In genomic region chr19:10027158-10027997, GRCh38 we compare ENCODE assay signal across 1 cellular context.
TF ChIP-seq lines count a peak whose summit lies in the region.

No MANE protein-coding gene starts in this region.

TF ChIP-seq in K562, 482 proteins besides CTCF, POLR2A, EP300 and RAD21 (continued from another document and continues in another):
- TF ChIP-seq PCBP1 (IDR thresholded peaks at IDR 0.05; ENCODE audit: low read depth, low read length, poor library complexity, severe bottlenecking), result no peak
- no peak for TF ChIP-seq BMI1 (IDR thresholded peaks at IDR 0.05; ENCODE audit: low read length)
- no peak for TF ChIP-seq KLF1 (tag; IDR thresholded peaks at IDR 0.05)
- no peak for TF ChIP-seq GTF3C2 (IDR thresholded peaks at IDR 0.05; ENCODE audit: borderline replicate concordance, extremely low read depth, insufficient read length)
- no peak for TF ChIP-seq PATZ1 (CRISPR knock-in tag; IDR thresholded peaks at IDR 0.05; ENCODE audit: borderline replicate concordance)
- no peak for TF ChIP-seq KAT2B (IDR thresholded peaks at IDR 0.05; ENCODE audit: low read depth, low read length)
- no peak for TF ChIP-seq ZNF184 (CRISPR knock-in tag; IDR thresholded peaks at IDR 0.05)
- TF ChIP-seq BCLAF1 (IDR thresholded peaks at IDR 0.05; ENCODE audit: borderline replicate concordance in 1 of 2, control insufficient read depth in 1 of 2, low read depth in 2 of 2, low read length in 1 of 2), result no peak
- 0 out of 2 replicates have a peak, but pooled peaks have one; percentile 16 for TF ChIP-seq EGR1 (conservative IDR thresholded peaks at IDR 0.05)
- no peak for TF ChIP-seq ZNF717 (CRISPR knock-in tag; IDR thresholded peaks at IDR 0.05)
- no peak for TF ChIP-seq CHAMP1 (IDR thresholded peaks at IDR 0.05)
- no peak for TF ChIP-seq TAL1 (IDR thresholded peaks at IDR 0.05)
- peak; percentile 51; the same call in 1 of the 2 replicates for TF ChIP-seq GABPB1 (CRISPR knock-in tag; IDR thresholded peaks at IDR 0.05)
- no peak for TF ChIP-seq ZNF507 (tag; conservative IDR thresholded peaks at IDR 0.05)
- no peak for TF ChIP-seq RBM39 (optimal IDR thresholded peaks at IDR 0.05; ENCODE audit: low read depth, low read length)
- TF ChIP-seq HNRNPL (IDR thresholded peaks at IDR 0.05; ENCODE audit: low read depth, low read length), result no peak
- TF ChIP-seq POU5F1 (IDR thresholded peaks at IDR 0.05; ENCODE audit: borderline replicate concordance, low read depth, low read length, partially characterized antibody), result no peak
- TF ChIP-seq CEBPZ (IDR thresholded peaks at IDR 0.05; ENCODE audit: borderline replicate concordance, low read depth, low read length), result no peak
- no peak for TF ChIP-seq SPI1 (IDR thresholded peaks at IDR 0.05; ENCODE audit: borderline replicate concordance, low read depth, low read length)
- no peak for TF ChIP-seq ZSCAN29 (IDR thresholded peaks at IDR 0.05)
- TF ChIP-seq ZNF830 (CRISPR knock-in tag; IDR thresholded peaks at IDR 0.05), result no peak
- no peak for TF ChIP-seq MTA1 (IDR thresholded peaks at IDR 0.05; ENCODE audit: borderline replicate concordance)
- TF ChIP-seq FUS (optimal IDR thresholded peaks at IDR 0.05; ENCODE audit: low read depth, low read length), result no peak
- peak; percentile 47; the same call in 1 of the 2 replicates for TF ChIP-seq E2F1 (CRISPR knock-in tag; IDR thresholded peaks at IDR 0.05)
- TF ChIP-seq CBFA2T2 (conservative IDR thresholded peaks at IDR 0.05), result peak; percentile 48; the same call in 1 of the 2 replicates
- TF ChIP-seq ZNF316 (IDR thresholded peaks at IDR 0.05), result no peak
- no peak for TF ChIP-seq ZNF780A (CRISPR knock-in tag; IDR thresholded peaks at IDR 0.05)
- no peak for TF ChIP-seq SUPT5H (IDR thresholded peaks at IDR 0.05)
- TF ChIP-seq MITF (IDR thresholded peaks at IDR 0.05), result peak; percentile 38; the same call in 1 of the 2 replicates
- TF ChIP-seq ILK (tag; IDR thresholded peaks at IDR 0.05; ENCODE audit: borderline replicate concordance, low read depth), result no peak
- no peak for TF ChIP-seq FOXK1 (CRISPR knock-in tag; IDR thresholded peaks at IDR 0.05; ENCODE audit: borderline replicate concordance)
- no peak for TF ChIP-seq PRPF4 (IDR thresholded peaks at IDR 0.05; ENCODE audit: insufficient read depth, low read depth, low read length, poor library complexity, severe bottlenecking)
- no peak for TF ChIP-seq PREB (CRISPR knock-in tag; IDR thresholded peaks at IDR 0.05)
- no peak for TF ChIP-seq ARNT (IDR thresholded peaks at IDR 0.05)
- TF ChIP-seq GTF2B (IDR thresholded peaks at IDR 0.05; ENCODE audit: extremely low read depth, insufficient read length), result no peak
- TF ChIP-seq ZNF347 (CRISPR knock-in tag; IDR thresholded peaks at IDR 0.05; ENCODE audit: low read depth), result no peak
- no peak for TF ChIP-seq ZNF197 (CRISPR knock-in tag; IDR thresholded peaks at IDR 0.05; ENCODE audit: low read depth)
- TF ChIP-seq RBM22 (IDR thresholded peaks at IDR 0.05; ENCODE audit: low read depth, low read length, poor library complexity, severe bottlenecking), result no peak
- TF ChIP-seq ZNF436 (CRISPR knock-in tag; IDR thresholded peaks at IDR 0.05), result no peak
- peak; percentile 100 for TF ChIP-seq TEAD1 (CRISPR knock-in tag; IDR thresholded peaks at IDR 0.05)
- TF ChIP-seq FOXK2 (conservative IDR thresholded peaks at IDR 0.05 in 1 of 2, IDR thresholded peaks at IDR 0.05 in 1 of 2; ENCODE audit: low read depth in 2 of 2), result no peak
- no peak for TF ChIP-seq ZFP91 (CRISPR knock-in tag; IDR thresholded peaks at IDR 0.05)
- no peak for TF ChIP-seq NR3C1 (CRISPR knock-in tag; IDR thresholded peaks at IDR 0.05)
- no peak for TF ChIP-seq GABPA (tag; conservative IDR thresholded peaks at IDR 0.05; ENCODE audit: low read depth)
